23 cellular contexts compared by ENCODE assay signal in genomic region chrY:12288919-12289318, GRCh38.
DNase-seq lines count a peak whose midpoint lies in the region; ATAC-seq, FAIRE-seq and TF ChIP-seq lines count a peak whose summit lies in the region.
"Had no signal": no experiment of that assay in that cellular context is flagged by ENCODE, and none has a peak within 500 bp of the region (broad histone marks: within the 10 kb centered on the region; RNA-seq: fewer than 3 reads in every experiment).

No MANE protein-coding gene starts in this region.

- H3K9me3 ChIP-seq in Peyer's patch (no peaks in the 10 kb centered on the region), mammary epithelial cell (replicated peaks; ENCODE audit: insufficient read depth, low read length) (no peaks in the 10 kb centered on the region)
- H3K9me3 ChIP-seq: BE2C, Caco-2 had no signal

- no peak overlapping the region for H2AFZ ChIP-seq in mammary epithelial cell (ENCODE audit: low read depth, low read length)

- H3K27me3 ChIP-seq in Peyer's patch (no peaks in the 10 kb centered on the region), mammary epithelial cell (ENCODE audit: insufficient read depth, low read length) (no peaks in the 10 kb centered on the region)
- H3K27me3 ChIP-seq: BE2C had no signal

- no peak overlapping the region for H3K4me2 ChIP-seq in mammary epithelial cell (ENCODE audit: insufficient read depth, low read depth, low read length)

- no TSS peak for BruUV-seq in mammary epithelial cell (replicated peaks; lab: Mats Ljungman, UMichigan)

- H3K36me3 ChIP-seq in Peyer's patch (no peaks in the 10 kb centered on the region), mammary epithelial cell (ENCODE audit: insufficient read depth, low read length) (no peaks in the 10 kb centered on the region)
- H3K36me3 ChIP-seq: BE2C had no signal

- peaks cover 17% of the 10 kb centered on the region for H3K4me1 Mint-ChIP-seq in activated CD8-positive, alpha-beta memory T cell treated with anti-CD3 and anti-CD28 coated beads, Interleukin-2, amount 10 ng/mL, durations not matched to agents 7 days and 5 days
- H3K4me1 Mint-ChIP-seq in activated CD8-positive, alpha-beta T cell treated with anti-CD3 and anti-CD28 coated beads, Interleukin-2, amount 10 ng/mL, durations not matched to agents 7 days and 5 days (ENCODE audit: low read depth) = peaks cover 30% of the 10 kb centered on the region
- H3K4me1 Mint-ChIP-seq in stimulated activated effector memory CD8-positive, alpha-beta T cell treated with anti-CD3 and anti-CD28 coated beads, Interleukin-12 subunit alpha, Interleukin-12 subunit beta, amount 100 ng/mL, for 72 hours = peaks cover 14% of the 10 kb centered on the region

- no peak for ATAC-seq in activated CD8-positive, alpha-beta memory T cell treated with anti-CD3 and anti-CD28 coated beads, Interleukin-2, amount 10 ng/mL, durations not matched to agents 7 days and 5 days
- ATAC-seq in activated CD8-positive, alpha-beta T cell treated with anti-CD3 and anti-CD28 coated beads, Interleukin-2, amount 10 ng/mL, durations not matched to agents 7 days and 5 days = peak; percentile 67
- peak; percentile 46 for ATAC-seq in stimulated activated effector memory CD8-positive, alpha-beta T cell treated with anti-CD3 and anti-CD28 coated beads, Interleukin-12 subunit alpha, Interleukin-12 subunit beta, amount 100 ng/mL, for 72 hours
- ATAC-seq in HG03521 (IDR thresholded peaks at IDR 0.05; ENCODE audit: unreplicated experiment) = no peak
- ATAC-seq: HCT116, K562 had no signal

- H3K27ac Mint-ChIP-seq in activated CD8-positive, alpha-beta memory T cell treated with anti-CD3 and anti-CD28 coated beads, Interleukin-2, amount 10 ng/mL, durations not matched to agents 7 days and 5 days = peak overlapping the region; percentile 39
- H3K27ac Mint-ChIP-seq in activated CD8-positive, alpha-beta T cell treated with anti-CD3 and anti-CD28 coated beads, Interleukin-2, amount 10 ng/mL, durations not matched to agents 7 days and 5 days = peak overlapping the region; percentile 70
- peak overlapping the region; percentile 1 for H3K27ac Mint-ChIP-seq in stimulated activated effector memory CD8-positive, alpha-beta T cell treated with anti-CD3 and anti-CD28 coated beads, Interleukin-12 subunit alpha, Interleukin-12 subunit beta, amount 100 ng/mL, for 72 hours

- dilution Hi-C loops in mammary epithelial cell (cut with HindIII; ENCODE audit: low sequenced_read_pairs) = no loop called here

- H3K79me2 ChIP-seq in mammary epithelial cell (ENCODE audit: insufficient read depth, low read length) = no peaks in the 10 kb centered on the region

- no CpG with 5 or more reads among the region's 3 CpGs for WGBS in mammary epithelial cell (ENCODE audit: low coverage, missing lambda C conversion rate)

- TF ChIP-seq CTCF in Peyer's patch (IDR thresholded peaks at IDR 0.05) (no peak), mammary epithelial cell (conservative IDR thresholded peaks at IDR 0.05 in 1 of 2, IDR thresholded peaks at IDR 0.05 in 1 of 2; ENCODE audit: extremely low read depth in 1 of 2, insufficient read depth in 1 of 2, low read depth in 1 of 2, low read length in 2 of 2) (no peak)

- no peaks in the 10 kb centered on the region for H4K20me1 ChIP-seq in mammary epithelial cell (ENCODE audit: insufficient read depth, low read length)

- H3K27me3 Mint-ChIP-seq in activated CD8-positive, alpha-beta memory T cell treated with anti-CD3 and anti-CD28 coated beads, Interleukin-2, amount 10 ng/mL, durations not matched to agents 7 days and 5 days = peaks cover 9% of the 10 kb centered on the region
- H3K27me3 Mint-ChIP-seq in activated CD8-positive, alpha-beta T cell treated with anti-CD3 and anti-CD28 coated beads, Interleukin-2, amount 10 ng/mL, durations not matched to agents 7 days and 5 days (ENCODE audit: low read depth) = no peaks in the 10 kb centered on the region
- H3K27me3 Mint-ChIP-seq: CD4-positive, CD25-positive, alpha-beta regulatory T cell had no signal

- no peaks in the 10 kb centered on the region for H3K36me3 Mint-ChIP-seq in activated CD8-positive, alpha-beta memory T cell treated with anti-CD3 and anti-CD28 coated beads, Interleukin-2, amount 10 ng/mL, durations not matched to agents 7 days and 5 days
- peaks cover 2% of the 10 kb centered on the region for H3K36me3 Mint-ChIP-seq in activated CD8-positive, alpha-beta T cell treated with anti-CD3 and anti-CD28 coated beads, Interleukin-2, amount 10 ng/mL, durations not matched to agents 7 days and 5 days (ENCODE audit: low read depth)
- H3K36me3 Mint-ChIP-seq in stimulated activated effector memory CD8-positive, alpha-beta T cell treated with anti-CD3 and anti-CD28 coated beads, Interleukin-12 subunit alpha, Interleukin-12 subunit beta, amount 100 ng/mL, for 72 hours = no peaks in the 10 kb centered on the region
- H3K36me3 Mint-ChIP-seq: CD4-positive, CD25-positive, alpha-beta regulatory T cell had no signal

- no peak overlapping the region for H3K27ac ChIP-seq in Peyer's patch
- no peak overlapping the region for H3K27ac ChIP-seq in mammary epithelial cell (ENCODE audit: insufficient read depth, low read depth, low read length)

- peak; percentile 85 for FAIRE-seq in GM12891 (lab: Jason Lieb, UNC)
- FAIRE-seq: A204.1, K562, RCC 7860 had no signal

- H3K4me1 ChIP-seq in Peyer's patch (no peaks in the 10 kb centered on the region), mammary epithelial cell (ENCODE audit: insufficient read depth, low read length) (no peaks in the 10 kb centered on the region)
- H3K4me1 ChIP-seq: BE2C, Caco-2 had no signal

- DNase-seq in activated CD8-positive, alpha-beta memory T cell treated with anti-CD3 and anti-CD28 coated beads, Interleukin-2, amount 10 ng/mL, durations not matched to agents 7 days and 5 days = no peak
- DNase-seq in activated CD8-positive, alpha-beta memory T cell treated with anti-CD3 and anti-CD28 coated beads, Interleukin-2, amount 50 U/mL, for 4 hours = no peak
- DNase-seq in GM12891 (ENCODE audit: insufficient read length, low spot score) (no peak), Peyer's patch (no peak), mammary epithelial cell (no peak)
- no peak for DNase-seq in activated CD8-positive, alpha-beta T cell treated with anti-CD3 and anti-CD28 coated beads, Interleukin-2, amount 10 ng/mL, durations not matched to agents 7 days and 5 days
- DNase-seq in stimulated activated effector memory CD8-positive, alpha-beta T cell treated with anti-CD3 and anti-CD28 coated beads, Interleukin-12 subunit alpha, Interleukin-12 subunit beta, amount 100 ng/mL, for 72 hours (ENCODE audit: low spot score in 2 of 2) = no peak
- DNase-seq: BE2C; Caco-2; CD4-positive, CD25-positive, alpha-beta regulatory T cell; GF-D8; GOT3; NCI-H1105 treated with DMSO at 0.1 percent for 48 hours; NCI-H1694; NCI-H2081 treated with DMSO at 0.1 percent for 48 hours; NCI-H446 treated with DMSO at 0.1 percent for 48 hours; NCI-H69; Right ventricle myocardium superior had no signal

- POLR2A ChIA-PET in activated CD8-positive, alpha-beta T cell treated with anti-CD3 and anti-CD28 coated beads, Interleukin-2, amount 10 ng/mL, durations not matched to agents 7 days and 5 days (lab: Charles Lee) = no interaction called here

- no peak for TF ChIP-seq POLR2A in GM12891 (IDR thresholded peaks at IDR 0.05; ENCODE audit: low read depth, low read length)
- no peak for TF ChIP-seq POLR2A in Peyer's patch (IDR thresholded peaks at IDR 0.05)

- peak overlapping the region; percentile 27 for H3K4me3 Mint-ChIP-seq in activated CD8-positive, alpha-beta memory T cell treated with anti-CD3 and anti-CD28 coated beads, Interleukin-2, amount 10 ng/mL, durations not matched to agents 7 days and 5 days
- peak overlapping the region; percentile 13 for H3K4me3 Mint-ChIP-seq in activated CD8-positive, alpha-beta T cell treated with anti-CD3 and anti-CD28 coated beads, Interleukin-2, amount 10 ng/mL, durations not matched to agents 7 days and 5 days
- H3K4me3 Mint-ChIP-seq in stimulated activated effector memory CD8-positive, alpha-beta T cell treated with anti-CD3 and anti-CD28 coated beads, Interleukin-12 subunit alpha, Interleukin-12 subunit beta, amount 100 ng/mL, for 72 hours = peak overlapping the region; percentile 9
- H3K4me3 Mint-ChIP-seq: CD4-positive, CD25-positive, alpha-beta regulatory T cell had no signal

- H3K9me3 Mint-ChIP-seq in activated CD8-positive, alpha-beta memory T cell treated with anti-CD3 and anti-CD28 coated beads, Interleukin-2, amount 10 ng/mL, durations not matched to agents 7 days and 5 days (ENCODE audit: low read depth) = no peaks in the 10 kb centered on the region
- H3K9me3 Mint-ChIP-seq in activated CD8-positive, alpha-beta T cell treated with anti-CD3 and anti-CD28 coated beads, Interleukin-2, amount 10 ng/mL, durations not matched to agents 7 days and 5 days (ENCODE audit: insufficient read depth) = no peaks in the 10 kb centered on the region
- no peaks in the 10 kb centered on the region for H3K9me3 Mint-ChIP-seq in stimulated activated effector memory CD8-positive, alpha-beta T cell treated with anti-CD3 and anti-CD28 coated beads, Interleukin-12 subunit alpha, Interleukin-12 subunit beta, amount 100 ng/mL, for 72 hours

- CTCF ChIA-PET in activated CD8-positive, alpha-beta memory T cell treated with anti-CD3 and anti-CD28 coated beads, Interleukin-2, amount 10 ng/mL, durations not matched to agents 7 days and 5 days (lab: Charles Lee) = no interaction called here
- CTCF ChIA-PET in activated CD8-positive, alpha-beta T cell treated with anti-CD3 and anti-CD28 coated beads, Interleukin-2, amount 10 ng/mL, durations not matched to agents 7 days and 5 days (lab: Charles Lee) = no interaction called here
- CTCF ChIA-PET in mammary epithelial cell (lab: Charles Lee; ENCODE audit: low non-redundant PET) = no interaction called here

- intact Hi-C loops in mammary epithelial cell (cut with micrococcal nuclease) = no loop called here

- no peak overlapping the region for H3K9ac ChIP-seq in mammary epithelial cell (ENCODE audit: insufficient read depth, low read length)

- in situ Hi-C loops in mammary epithelial cell (cut with MboI; ENCODE audit: low sequenced_read_pairs in 2 of 2) = no loop called here

- no peak overlapping the region for H3K4me3 ChIP-seq in Peyer's patch
- no peak overlapping the region for H3K4me3 ChIP-seq in mammary epithelial cell (replicated peaks in 1 of 3; ENCODE audit: insufficient read depth in 1 of 3, low read depth in 2 of 3, low read length in 3 of 3)
- H3K4me3 ChIP-seq: K562 had no signal

TF ChIP-seq in GM12891, 5 proteins besides CTCF, POLR2A, EP300 and RAD21:
- TF ChIP-seq POLR2AphosphoS5 (IDR thresholded peaks at IDR 0.05; ENCODE audit: low read depth, low read length) (no peak), TAF1 (IDR thresholded peaks at IDR 0.05; ENCODE audit: low read depth, low read length) (no peak), POU2F2 (IDR thresholded peaks at IDR 0.05; ENCODE audit: low read depth, low read length) (no peak), PAX5 (IDR thresholded peaks at IDR 0.05; ENCODE audit: insufficient read depth, low read length, severe bottlenecking) (no peak), SPI1 (IDR thresholded peaks at IDR 0.05; ENCODE audit: low read depth, low read length) (no peak)

Comparison
In these comparisons a context has a peak if more than half of its experiments do, and no peak if none do; other contexts are left out.
1. ATAC-seq: peak in activated CD8-positive, alpha-beta T cell treated with anti-CD3 and anti-CD28 coated beads, Interleukin-2, amount 10 ng/mL, durations not matched to agents 7 days and 5 days (single experiment) and stimulated activated effector memory CD8-positive, alpha-beta T cell treated with anti-CD3 and anti-CD28 coated beads, Interleukin-12 subunit alpha, Interleukin-12 subunit beta, amount 100 ng/mL, for 72 hours (single experiment); none in activated CD8-positive, alpha-beta memory T cell treated with anti-CD3 and anti-CD28 coated beads, Interleukin-2, amount 10 ng/mL, durations not matched to agents 7 days and 5 days (single experiment) and HG03521 (single experiment).
2. H3K27ac Mint-ChIP-seq: peak in every context shown above with its lines; median percentile 70 in activated CD8-positive, alpha-beta T cell treated with anti-CD3 and anti-CD28 coated beads, Interleukin-2, amount 10 ng/mL, durations not matched to agents 7 days and 5 days; 39 in activated CD8-positive, alpha-beta memory T cell treated with anti-CD3 and anti-CD28 coated beads, Interleukin-2, amount 10 ng/mL, durations not matched to agents 7 days and 5 days; 1 in stimulated activated effector memory CD8-positive, alpha-beta T cell treated with anti-CD3 and anti-CD28 coated beads, Interleukin-12 subunit alpha, Interleukin-12 subunit beta, amount 100 ng/mL, for 72 hours.
3. Peak in every context shown above with its lines, with median percentiles within 50 percentile points of each other: H3K4me3 Mint-ChIP-seq.